ENCODE assay signal across 25 cellular contexts in the genomic region with DNA sequence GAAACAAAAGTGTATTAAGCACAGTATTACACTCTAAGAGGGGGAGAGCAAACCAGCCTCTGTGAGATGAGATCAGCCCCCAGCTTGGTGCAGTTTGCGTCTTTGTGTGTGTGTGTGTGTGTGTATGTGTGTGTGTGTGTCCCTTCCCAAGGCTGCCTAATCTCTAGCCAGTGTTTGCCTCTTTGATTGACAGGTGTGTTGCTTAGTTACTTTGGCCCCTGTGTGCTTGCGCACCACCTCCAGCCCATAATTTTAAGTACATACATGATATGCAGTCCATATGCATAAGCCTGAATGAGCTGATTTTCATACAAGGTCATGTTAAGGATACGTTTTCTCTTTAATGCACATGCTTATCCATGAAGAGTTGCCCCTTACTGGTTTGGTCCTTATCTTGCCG. TPM values are rescaled to one million over a fixed set of nuclear protein-coding genes. Genes with fewer than 3 reads are reported as not detected.
DNase-seq lines count a peak whose midpoint lies in the region; ATAC-seq, FAIRE-seq and TF ChIP-seq lines count a peak whose summit lies in the region.
"Had no signal": no experiment of that assay in that cellular context is flagged by ENCODE, and none has a peak within 500 bp of the region (broad histone marks: within the 10 kb centered on the region; RNA-seq: fewer than 3 reads in every experiment).

No MANE protein-coding gene starts in this region.

- H4K20me1 ChIP-seq in HepG2 (ENCODE audit: insufficient read depth, low read length): no peaks in the 10 kb centered on the region
- H4K20me1 ChIP-seq: BLaER1 treated with 17β-estradiol and CSF1 and Interleukin-3, amounts not matched to agents 10 nM and 100 nM had no signal

- H4K8ac ChIP-seq in neuronal stem cell (ENCODE audit: low read depth, low read length): no peak overlapping the region

- intact Hi-C loops in HepG2 (cut with micrococcal nuclease; ENCODE audit: unreplicated experiment) (no loop called here), right lobe of liver (cut with DNase I) (no loop called here)

- H2AK5ac ChIP-seq in neuronal stem cell (ENCODE audit: low read depth, low read length): no peak overlapping the region

- no peaks in the 10 kb centered on the region for H3K79me1 ChIP-seq in neuronal stem cell (ENCODE audit: low read depth, low read length)

- no peak for ATAC-seq in HepG2
- no peak for ATAC-seq in right lobe of liver
- ATAC-seq: A549 had no signal

- H3K36me3 ChIP-seq in HepG2 (replicated peaks in 1 of 2; ENCODE audit: control insufficient read depth in 1 of 2, insufficient read depth in 2 of 2, low read length in 2 of 2) (no peaks in the 10 kb centered on the region), right lobe of liver (no peaks in the 10 kb centered on the region), neuronal stem cell (replicated peaks in 1 of 2; ENCODE audit: control insufficient read depth in 2 of 2, insufficient read depth in 2 of 2, low read length in 2 of 2) (no peaks in the 10 kb centered on the region)
- H3K36me3 ChIP-seq: BE2C; BLaER1 treated with 17β-estradiol and CSF1 and Interleukin-3, amounts not matched to agents 10 nM and 100 nM; HAP-1 had no signal

- FAIRE-seq in HepG2 (lab: Jason Lieb, UNC): no peak
- FAIRE-seq: GM12891, GM18507, H54 had no signal

- no peak overlapping the region for H3K4me2 ChIP-seq in HepG2 (ENCODE audit: low read depth, low read length)
- H3K4me2 ChIP-seq in neuronal stem cell (ENCODE audit: insufficient read depth, low read length, poor library complexity, severe bottlenecking): no peak overlapping the region
- H3K4me2 ChIP-seq: BLaER1 treated with 17β-estradiol and CSF1 and Interleukin-3, amounts not matched to agents 10 nM and 100 nM had no signal

- TF ChIP-seq EP300 in HepG2 (IDR thresholded peaks at IDR 0.05; ENCODE audit: low read depth in 2 of 2, low read length in 2 of 2) (no peak), HepG2 (CRISPR knock-in tag; IDR thresholded peaks at IDR 0.05; ENCODE audit: borderline replicate concordance) (no peak)

- no peak overlapping the region for H2BK15ac ChIP-seq in neuronal stem cell (ENCODE audit: low read length)

- no peak overlapping the region for H2BK12ac ChIP-seq in neuronal stem cell (ENCODE audit: low read length)

- H3K4me1 ChIP-seq in HepG2 (ENCODE audit: insufficient read depth, low read length) (peaks cover 50% of the 10 kb centered on the region), right lobe of liver (no peaks in the 10 kb centered on the region), neuronal stem cell (ENCODE audit: control insufficient read depth in 2 of 2, insufficient read depth in 1 of 2, low read depth in 1 of 2, low read length in 2 of 2) (peaks cover 0 to 4% of the 10 kb centered on the region in 2 donors)
- H3K4me1 ChIP-seq: BE2C; BLaER1 treated with 17β-estradiol and CSF1 and Interleukin-3, amounts not matched to agents 10 nM and 100 nM; HAP-1 had no signal

- H3K23ac ChIP-seq in neuronal stem cell (ENCODE audit: low read depth, low read length, poor library complexity): no peak overlapping the region

- no peak for TF ChIP-seq POLR2A in HepG2 (IDR thresholded peaks at IDR 0.05; ENCODE audit: insufficient read depth in 1 of 2, low read depth in 2 of 2, low read length in 2 of 2)
- no peak for TF ChIP-seq POLR2A in right lobe of liver (IDR thresholded peaks at IDR 0.05)

- H3K27me3 ChIP-seq in HepG2 (ENCODE audit: control insufficient read depth in 1 of 2, insufficient read depth in 2 of 2, low read length in 2 of 2) (no peaks in the 10 kb centered on the region), right lobe of liver (peaks cover 3 to 5% of the 10 kb centered on the region in 2 donors), neuronal stem cell (ENCODE audit: control insufficient read depth in 3 of 3, insufficient read depth in 3 of 3, low read depth in 1 of 3, low read length in 3 of 3) (peaks cover 0 to 3% (median 0%) of the 10 kb centered on the region in 3 experiments)
- H3K27me3 ChIP-seq: BLaER1 treated with 17β-estradiol and CSF1 and Interleukin-3, amounts not matched to agents 10 nM and 100 nM had no signal

- H3K27ac ChIP-seq in HepG2 (ENCODE audit: extremely low read length, insufficient read depth, low read length) (no peak overlapping the region), right lobe of liver (no peak overlapping the region), RWPE1 (peak overlapping the region; percentile 85), neuronal stem cell (replicated peaks; ENCODE audit: low read length) (no peak overlapping the region)
- H3K27ac ChIP-seq: A549; BLaER1 treated with 17β-estradiol and CSF1 and Interleukin-3, amounts not matched to agents 10 nM and 100 nM had no signal

- POLR2A ChIA-PET in HepG2 (lab: Yijun Ruan, JAX): interaction anchor here (0.7 kb wide), 1 partner anchor 45 kb away, joined by 3 read pairs; no protein-coding TSS in a partner anchor
- POLR2A ChIA-PET in RWPE1 (lab: Yijun Ruan, JAX; ENCODE audit: low non-redundant PET): no interaction called here

- H3K9me3 ChIP-seq in HepG2 (ENCODE audit: low read length): no peaks in the 10 kb centered on the region
- H3K9me3 ChIP-seq in right lobe of liver: no peaks in the 10 kb centered on the region
- peaks cover 0 to 3% of the 10 kb centered on the region in 2 donors for H3K9me3 ChIP-seq in neuronal stem cell (replicated peaks in 1 of 2; ENCODE audit: control insufficient read depth in 2 of 2, insufficient read depth in 1 of 2, low read depth in 1 of 2, low read length in 2 of 2)
- H3K9me3 ChIP-seq: A549, BE2C, HAP-1 had no signal

- no peak overlapping the region for H3K14ac ChIP-seq in neuronal stem cell (ENCODE audit: low read length)

- H2BK120ac ChIP-seq in neuronal stem cell (ENCODE audit: low read depth, low read length): no peak overlapping the region

- no peak overlapping the region for H4K91ac ChIP-seq in neuronal stem cell (ENCODE audit: low read depth, low read length, poor library complexity)

- H3K79me2 ChIP-seq in HepG2 (ENCODE audit: insufficient read depth, low read length): no peaks in the 10 kb centered on the region

- in situ Hi-C loops in HepG2 (cut with HindIII; ENCODE audit: extremely low pct_ligation_motif_present, low pct_unique_long_range_greater_than_20kb): loop anchor here (5.0 kb wide), 2 partner anchors 39 to 89 kb away; no protein-coding TSS in a partner anchor

- no peak overlapping the region for H3K18ac ChIP-seq in neuronal stem cell (ENCODE audit: low read length)

- BruUV-seq in HepG2 (replicated peaks; lab: Mats Ljungman, UMichigan): no TSS peak

- no peak overlapping the region for H3K9ac ChIP-seq in HepG2 (ENCODE audit: insufficient read depth, low read depth, low read length)
- H3K9ac ChIP-seq in neuronal stem cell (ENCODE audit: low read depth, low read length, poor library complexity): no peak overlapping the region
- H3K9ac ChIP-seq: BLaER1 treated with 17β-estradiol and CSF1 and Interleukin-3, amounts not matched to agents 10 nM and 100 nM had no signal

- H2AFZ ChIP-seq in HepG2 (ENCODE audit: low read length) (no peak overlapping the region), neuronal stem cell (ENCODE audit: low read length) (no peak overlapping the region)

- no peak for TF ChIP-seq CTCF in HepG2 (CRISPR knock-in tag; IDR thresholded peaks at IDR 0.05)
- TF ChIP-seq CTCF in right lobe of liver (IDR thresholded peaks at IDR 0.05): no peak
- no peak for TF ChIP-seq CTCF in RWPE1 (conservative IDR thresholded peaks at IDR 0.05; ENCODE audit: low read depth)

- H3K4ac ChIP-seq in neuronal stem cell (ENCODE audit: low read length): no peak overlapping the region

- H3K4me3 ChIP-seq in HepG2 (replicated peaks in 1 of 3; ENCODE audit: insufficient read depth in 1 of 3, low read depth in 2 of 3, low read length in 3 of 3): no peak overlapping the region
- no peak overlapping the region for H3K4me3 ChIP-seq in right lobe of liver
- H3K4me3 ChIP-seq in neuronal stem cell (ENCODE audit: low read length in 2 of 2): no peak overlapping the region
- H3K4me3 ChIP-seq: A549; BLaER1 treated with 17β-estradiol and CSF1 and Interleukin-3, amounts not matched to agents 10 nM and 100 nM; HAP-1 had no signal

- TF ChIP-seq RAD21 in HepG2 (CRISPR knock-in tag; IDR thresholded peaks at IDR 0.05): no peak

- H2BK5ac ChIP-seq in neuronal stem cell (ENCODE audit: low read length): no peak overlapping the region

- DNase-seq in HepG2 (ENCODE audit: low spot score) (no peak), right lobe of liver (no peak), RWPE1 (ENCODE audit: low spot score) (no peak), neuronal stem cell (ENCODE audit: low spot score) (no peak), NCI-H774 (lab: John Stamatoyannopoulos, UW) (no peak)
- DNase-seq: 8988T; ACHN; AML-193; BE2C; Calu3; CD4-positive, alpha-beta T cell; CD8-positive, alpha-beta memory T cell; DMS53; DMS79 treated with DMSO at 0.1 percent for 48 hours; GF-D8; GOT3 had no signal

- CTCF ChIA-PET in HepG2 (lab: Yijun Ruan, JAX; ENCODE audit: low intra/inter-chr PET ratio, low total read pairs) (no interaction called here), RWPE1 (lab: Yijun Ruan, JAX) (no interaction called here)

- WGBS in HepG2 (ENCODE audit: low lambda C conversion rate): 87% methylated on average over 4 of the region's 4 CpGs
- 51% methylated on average over 4 of the region's 4 CpGs for WGBS in right lobe of liver (ENCODE audit: insufficient coverage, low coverage, low lambda C conversion rate, missing lambda C conversion rate)
- no CpG with 5 or more reads among the region's 4 CpGs for WGBS in neuronal stem cell (ENCODE audit: extremely low coverage in 2 of 2, insufficient read length in 2 of 2, insufficient replicate concordance in 1 of 2), 2 donors

RNA-seq across cellular contexts. Expression of a gene that starts 2.1 kb away (rescaled TPM):
- total RNA-seq in HepG2 (2016; rRNA removed; fragmentation: Illumina TruSeq; extraction: Trizol): not detected in 2 replicates
- not detected in 2 replicates for total RNA-seq in HepG2 (2016; cell fraction: cytosol; rRNA removed; fragmentation: Illumina TruSeq; extraction: Trizol; ENCODE audit: low read depth)
- total RNA-seq in HepG2 (2016; cell fraction: insoluble cytoplasmic fraction; rRNA removed; fragmentation: Illumina TruSeq; extraction: Trizol): not detected in 2 replicates
- total RNA-seq in HepG2 (2016; cell fraction: membrane; rRNA removed; fragmentation: Illumina TruSeq; extraction: Trizol): not detected in 2 replicates
- not detected in 2 replicates for total RNA-seq in HepG2 (2016; cell fraction: nucleus; rRNA removed; fragmentation: Illumina TruSeq; extraction: Trizol)
- not detected in 2 replicates for polyA plus RNA-seq in HepG2 (2011; rRNA removed)
- not detected in 2 replicates for polyA plus RNA-seq in HepG2 (2011; cell fraction: cytosol; rRNA removed)
- polyA plus RNA-seq in HepG2 (2011; cell fraction: nucleus; rRNA removed): 0.29 TPM in 1 of 2 replicates, not detected in the other
- polyA plus RNA-seq in HepG2 (2012): not detected in 2 replicates
- not detected in 2 replicates for polyA plus RNA-seq in HepG2 (2016; cell fraction: cytosol; fragmentation: Illumina TruSeq; extraction: Trizol; ENCODE audit: low read depth)
- not detected in 2 replicates for polyA plus RNA-seq in HepG2 (2016; cell fraction: insoluble cytoplasmic fraction; fragmentation: Illumina TruSeq; extraction: Trizol; ENCODE audit: low read depth)
- polyA plus RNA-seq in HepG2 (2016; cell fraction: membrane; fragmentation: Illumina TruSeq; extraction: Trizol; ENCODE audit: low read depth): not detected in 2 replicates
- not detected in 2 replicates for polyA plus RNA-seq in HepG2 (2016; cell fraction: nucleus; fragmentation: Illumina TruSeq; extraction: Trizol; ENCODE audit: insufficient read depth, low read depth)
- not detected in 2 replicates for polyA minus RNA-seq in HepG2 (2011; rRNA and poly(A)+ RNA removed; ENCODE audit: low replicate concordance)
- polyA minus RNA-seq in HepG2 (2011; cell fraction: cytosol; rRNA and poly(A)+ RNA removed): not detected in 2 replicates
- not detected in 2 replicates for polyA minus RNA-seq in HepG2 (2011; cell fraction: nucleus; rRNA and poly(A)+ RNA removed)
- not detected for total RNA-seq in right lobe of liver
- polyA plus RNA-seq in neuronal stem cell (2013, experiment 1 of 2): not detected
- polyA plus RNA-seq in neuronal stem cell (2013, experiment 2 of 2): not detected
- total RNA-seq: Calu3; CD4-positive, alpha-beta T cell; CD8-positive, alpha-beta memory T cell; Daoy; G401 had no signal
- polyA plus RNA-seq: A549; CD14-positive monocyte; CD8-positive, alpha-beta memory T cell had no signal

RNA-seq across cellular contexts. Expression of a gene that starts 7.1 kb away (rescaled TPM):
- total RNA-seq in HepG2 (2016; rRNA removed; fragmentation: Illumina TruSeq; extraction: Trizol) (0.29 and 0.81 TPM in 2 replicates), right lobe of liver (not detected)
- 0.53 and 1.3 TPM in 2 replicates for total RNA-seq in HepG2 (2016; cell fraction: cytosol; rRNA removed; fragmentation: Illumina TruSeq; extraction: Trizol; ENCODE audit: low read depth)
- 0.51 and 0.95 TPM in 2 replicates for total RNA-seq in HepG2 (2016; cell fraction: insoluble cytoplasmic fraction; rRNA removed; fragmentation: Illumina TruSeq; extraction: Trizol)
- 0.34 and 0.80 TPM in 2 replicates for total RNA-seq in HepG2 (2016; cell fraction: membrane; rRNA removed; fragmentation: Illumina TruSeq; extraction: Trizol)
- 0.75 TPM in 1 of 2 replicates, not detected in the other for total RNA-seq in HepG2 (2016; cell fraction: nucleus; rRNA removed; fragmentation: Illumina TruSeq; extraction: Trizol)
- 3.7 and 3.8 TPM in 2 replicates for polyA plus RNA-seq in HepG2 (2011; rRNA removed)
- 2.8 and 4.6 TPM in 2 replicates for polyA plus RNA-seq in HepG2 (2011; cell fraction: cytosol; rRNA removed)
- polyA plus RNA-seq in HepG2 (2011; cell fraction: nucleus; rRNA removed): 5.1 and 5.2 TPM in 2 replicates
- 2.0 and 9.6 TPM in 2 replicates for polyA plus RNA-seq in HepG2 (2012)
- polyA plus RNA-seq in HepG2 (2016; cell fraction: cytosol; fragmentation: Illumina TruSeq; extraction: Trizol; ENCODE audit: low read depth): 1.8 and 2.2 TPM in 2 replicates
- 1.7 and 2.7 TPM in 2 replicates for polyA plus RNA-seq in HepG2 (2016; cell fraction: insoluble cytoplasmic fraction; fragmentation: Illumina TruSeq; extraction: Trizol; ENCODE audit: low read depth)
- 1.5 and 2.3 TPM in 2 replicates for polyA plus RNA-seq in HepG2 (2016; cell fraction: membrane; fragmentation: Illumina TruSeq; extraction: Trizol; ENCODE audit: low read depth)
- 2.6 TPM in 2 replicates for polyA plus RNA-seq in HepG2 (2016; cell fraction: nucleus; fragmentation: Illumina TruSeq; extraction: Trizol; ENCODE audit: insufficient read depth, low read depth)
- polyA minus RNA-seq in HepG2 (2011; rRNA and poly(A)+ RNA removed; ENCODE audit: low replicate concordance): 4.9 TPM in 1 of 2 replicates, not detected in the other
- polyA minus RNA-seq in HepG2 (2011; cell fraction: cytosol; rRNA and poly(A)+ RNA removed): 1.6 TPM in 1 of 2 replicates, not detected in the other
- 2.5 and 2.6 TPM in 2 replicates for polyA minus RNA-seq in HepG2 (2011; cell fraction: nucleus; rRNA and poly(A)+ RNA removed)
- polyA plus RNA-seq in neuronal stem cell (2013, experiment 1 of 2): not detected
- not detected for polyA plus RNA-seq in neuronal stem cell (2013, experiment 2 of 2)
- total RNA-seq: Calu3; CD4-positive, alpha-beta T cell; CD8-positive, alpha-beta memory T cell; Daoy; G401 had no signal
- polyA plus RNA-seq: A549; CD14-positive monocyte; CD8-positive, alpha-beta memory T cell had no signal

RNA-seq across cellular contexts. Expression of a gene that starts 7.8 kb away (rescaled TPM):
- total RNA-seq in HepG2 (2016; rRNA removed; fragmentation: Illumina TruSeq; extraction: Trizol): not detected in 2 replicates
- not detected in 2 replicates for total RNA-seq in HepG2 (2016; cell fraction: cytosol; rRNA removed; fragmentation: Illumina TruSeq; extraction: Trizol; ENCODE audit: low read depth)
- total RNA-seq in HepG2 (2016; cell fraction: insoluble cytoplasmic fraction; rRNA removed; fragmentation: Illumina TruSeq; extraction: Trizol): not detected in 2 replicates
- not detected in 2 replicates for total RNA-seq in HepG2 (2016; cell fraction: membrane; rRNA removed; fragmentation: Illumina TruSeq; extraction: Trizol)
- not detected in 2 replicates for total RNA-seq in HepG2 (2016; cell fraction: nucleus; rRNA removed; fragmentation: Illumina TruSeq; extraction: Trizol)
- not detected in 2 replicates for polyA plus RNA-seq in HepG2 (2011; rRNA removed)
- polyA plus RNA-seq in HepG2 (2011; cell fraction: cytosol; rRNA removed): not detected in 2 replicates
- not detected in 2 replicates for polyA plus RNA-seq in HepG2 (2011; cell fraction: nucleus; rRNA removed)
- polyA plus RNA-seq in HepG2 (2012): not detected in 2 replicates
- polyA plus RNA-seq in HepG2 (2016; cell fraction: cytosol; fragmentation: Illumina TruSeq; extraction: Trizol; ENCODE audit: low read depth): not detected in 2 replicates
- not detected in 2 replicates for polyA plus RNA-seq in HepG2 (2016; cell fraction: insoluble cytoplasmic fraction; fragmentation: Illumina TruSeq; extraction: Trizol; ENCODE audit: low read depth)
- polyA plus RNA-seq in HepG2 (2016; cell fraction: membrane; fragmentation: Illumina TruSeq; extraction: Trizol; ENCODE audit: low read depth): not detected in 2 replicates
- not detected in 2 replicates for polyA plus RNA-seq in HepG2 (2016; cell fraction: nucleus; fragmentation: Illumina TruSeq; extraction: Trizol; ENCODE audit: insufficient read depth, low read depth)
- not detected in 2 replicates for polyA minus RNA-seq in HepG2 (2011; rRNA and poly(A)+ RNA removed; ENCODE audit: low replicate concordance)
- not detected in 2 replicates for polyA minus RNA-seq in HepG2 (2011; cell fraction: cytosol; rRNA and poly(A)+ RNA removed)
- polyA minus RNA-seq in HepG2 (2011; cell fraction: nucleus; rRNA and poly(A)+ RNA removed): not detected in 2 replicates
- total RNA-seq in right lobe of liver: not detected
- not detected for polyA plus RNA-seq in neuronal stem cell (2013, experiment 1 of 2)
- polyA plus RNA-seq in neuronal stem cell (2013, experiment 2 of 2): not detected
- total RNA-seq: Calu3; CD4-positive, alpha-beta T cell; CD8-positive, alpha-beta memory T cell; Daoy; G401 had no signal
- polyA plus RNA-seq: A549; CD14-positive monocyte; CD8-positive, alpha-beta memory T cell had no signal

RNA-seq across cellular contexts. Expression of a gene that starts 17.7 kb away (rescaled TPM):
- total RNA-seq in HepG2 (2016; rRNA removed; fragmentation: Illumina TruSeq; extraction: Trizol) (not detected in 2 replicates), right lobe of liver (not detected)
- not detected in 2 replicates for total RNA-seq in HepG2 (2016; cell fraction: cytosol; rRNA removed; fragmentation: Illumina TruSeq; extraction: Trizol; ENCODE audit: low read depth)
- not detected in 2 replicates for total RNA-seq in HepG2 (2016; cell fraction: insoluble cytoplasmic fraction; rRNA removed; fragmentation: Illumina TruSeq; extraction: Trizol)
- not detected in 2 replicates for total RNA-seq in HepG2 (2016; cell fraction: membrane; rRNA removed; fragmentation: Illumina TruSeq; extraction: Trizol)
- not detected in 2 replicates for total RNA-seq in HepG2 (2016; cell fraction: nucleus; rRNA removed; fragmentation: Illumina TruSeq; extraction: Trizol)
- polyA plus RNA-seq in HepG2 (2011; rRNA removed): not detected in 2 replicates
- polyA plus RNA-seq in HepG2 (2011; cell fraction: cytosol; rRNA removed): not detected in 2 replicates
- not detected in 2 replicates for polyA plus RNA-seq in HepG2 (2011; cell fraction: nucleus; rRNA removed)
- not detected in 2 replicates for polyA plus RNA-seq in HepG2 (2012)
- polyA plus RNA-seq in HepG2 (2016; cell fraction: cytosol; fragmentation: Illumina TruSeq; extraction: Trizol; ENCODE audit: low read depth): not detected in 2 replicates
- polyA plus RNA-seq in HepG2 (2016; cell fraction: insoluble cytoplasmic fraction; fragmentation: Illumina TruSeq; extraction: Trizol; ENCODE audit: low read depth): not detected in 2 replicates
- polyA plus RNA-seq in HepG2 (2016; cell fraction: membrane; fragmentation: Illumina TruSeq; extraction: Trizol; ENCODE audit: low read depth): not detected in 2 replicates
- not detected in 2 replicates for polyA plus RNA-seq in HepG2 (2016; cell fraction: nucleus; fragmentation: Illumina TruSeq; extraction: Trizol; ENCODE audit: insufficient read depth, low read depth)
- not detected in 2 replicates for polyA minus RNA-seq in HepG2 (2011; rRNA and poly(A)+ RNA removed; ENCODE audit: low replicate concordance)
- polyA minus RNA-seq in HepG2 (2011; cell fraction: cytosol; rRNA and poly(A)+ RNA removed): not detected in 2 replicates
- not detected in 2 replicates for polyA minus RNA-seq in HepG2 (2011; cell fraction: nucleus; rRNA and poly(A)+ RNA removed)
- not detected for polyA plus RNA-seq in neuronal stem cell (2013, experiment 1 of 2)
- not detected for polyA plus RNA-seq in neuronal stem cell (2013, experiment 2 of 2)
- total RNA-seq: Calu3; CD4-positive, alpha-beta T cell; CD8-positive, alpha-beta memory T cell; Daoy; G401 had no signal
- polyA plus RNA-seq: A549; CD14-positive monocyte; CD8-positive, alpha-beta memory T cell had no signal

RNA-seq across cellular contexts. Expression of a gene that starts 25.2 kb away (rescaled TPM):
- not detected in 2 replicates for total RNA-seq in HepG2 (2016; rRNA removed; fragmentation: Illumina TruSeq; extraction: Trizol)
- total RNA-seq in HepG2 (2016; cell fraction: cytosol; rRNA removed; fragmentation: Illumina TruSeq; extraction: Trizol; ENCODE audit: low read depth): not detected in 2 replicates
- total RNA-seq in HepG2 (2016; cell fraction: insoluble cytoplasmic fraction; rRNA removed; fragmentation: Illumina TruSeq; extraction: Trizol): not detected in 2 replicates
- total RNA-seq in HepG2 (2016; cell fraction: membrane; rRNA removed; fragmentation: Illumina TruSeq; extraction: Trizol): not detected in 2 replicates
- not detected in 2 replicates for total RNA-seq in HepG2 (2016; cell fraction: nucleus; rRNA removed; fragmentation: Illumina TruSeq; extraction: Trizol)
- polyA plus RNA-seq in HepG2 (2011; rRNA removed): 0.07 and 0.09 TPM in 2 replicates
- 0.04 and 0.10 TPM in 2 replicates for polyA plus RNA-seq in HepG2 (2011; cell fraction: cytosol; rRNA removed)
- polyA plus RNA-seq in HepG2 (2011; cell fraction: nucleus; rRNA removed): 0.19 TPM in 1 of 2 replicates, not detected in the other
- polyA plus RNA-seq in HepG2 (2012): 0.32 TPM in 1 of 2 replicates, not detected in the other
- polyA plus RNA-seq in HepG2 (2016; cell fraction: cytosol; fragmentation: Illumina TruSeq; extraction: Trizol; ENCODE audit: low read depth): not detected in 2 replicates
- polyA plus RNA-seq in HepG2 (2016; cell fraction: insoluble cytoplasmic fraction; fragmentation: Illumina TruSeq; extraction: Trizol; ENCODE audit: low read depth): not detected in 2 replicates
- not detected in 2 replicates for polyA plus RNA-seq in HepG2 (2016; cell fraction: membrane; fragmentation: Illumina TruSeq; extraction: Trizol; ENCODE audit: low read depth)
- polyA plus RNA-seq in HepG2 (2016; cell fraction: nucleus; fragmentation: Illumina TruSeq; extraction: Trizol; ENCODE audit: insufficient read depth, low read depth): not detected in 2 replicates
- not detected in 2 replicates for polyA minus RNA-seq in HepG2 (2011; rRNA and poly(A)+ RNA removed; ENCODE audit: low replicate concordance)
- not detected in 2 replicates for polyA minus RNA-seq in HepG2 (2011; cell fraction: cytosol; rRNA and poly(A)+ RNA removed)
- polyA minus RNA-seq in HepG2 (2011; cell fraction: nucleus; rRNA and poly(A)+ RNA removed): not detected in 2 replicates
- not detected for total RNA-seq in right lobe of liver
- polyA plus RNA-seq in neuronal stem cell (2013, experiment 1 of 2): not detected
- not detected for polyA plus RNA-seq in neuronal stem cell (2013, experiment 2 of 2)
- total RNA-seq: Calu3; CD4-positive, alpha-beta T cell; CD8-positive, alpha-beta memory T cell; Daoy; G401 had no signal
- polyA plus RNA-seq: A549; CD14-positive monocyte; CD8-positive, alpha-beta memory T cell had no signal
